Comparison of ENCODE assay signal across 9 cellular contexts in genomic region chr3:167941234-167941995, GRCh38.
DNase-seq lines count a peak whose midpoint lies in the region; ATAC-seq and TF ChIP-seq lines count a peak whose summit lies in the region.
"Had no signal": no experiment of that assay in that cellular context is flagged by ENCODE, and none has a peak within 500 bp of the region (broad histone marks: within the 10 kb centered on the region; RNA-seq: fewer than 3 reads in every experiment).

No MANE protein-coding gene starts in this region.

- no peak overlapping the region for H4K12ac ChIP-seq in trophoblast cell (ENCODE audit: low read depth, low read length)

- H4K91ac ChIP-seq in trophoblast cell (ENCODE audit: low read depth, low read length), result no peak overlapping the region

- POLR2A ChIA-PET in CD8-positive, alpha-beta memory T cell (lab: Charles Lee), result no interaction called here
- POLR2A ChIA-PET in GM10248 (lab: Yijun Ruan, JAX), result no interaction called here

- no CpG with 5 or more reads among the region's 7 CpGs for WGBS in trophoblast cell (ENCODE audit: extremely low coverage, insufficient coverage, insufficient read length)

- TF ChIP-seq CTCF in GM10248 (IDR thresholded peaks at IDR 0.05; ENCODE audit: control extremely low read depth, extremely low read depth, low read depth, missing control alignments), result no peak

- no peak overlapping the region for H3K27ac ChIP-seq in trophoblast cell (ENCODE audit: low read depth, low read length)
- H3K27ac ChIP-seq in CD8-positive, alpha-beta memory T cell (ENCODE audit: low read depth, low read length), result no peak overlapping the region

- H3K36me3 Mint-ChIP-seq in CD8-positive, alpha-beta memory T cell, result no peaks in the 10 kb centered on the region

- no peak overlapping the region for H2BK120ac ChIP-seq in trophoblast cell (ENCODE audit: insufficient read depth, low read length, poor library complexity)

- peaks cover 6 to 9% of the 10 kb centered on the region in 2 donors for H3K27me3 Mint-ChIP-seq in CD8-positive, alpha-beta memory T cell

- peak; percentile 78 for DNase-seq in ELR (ENCODE audit: low read depth)
- DNase-seq in NOMO-1 treated with dmso at 0.1 percent for 144 hours (lab: John Stamatoyannopoulos, UW; ENCODE audit: unreplicated experiment), result peak; percentile 73
- DNase-seq in erythroblast (lab: John Stamatoyannopoulos, UW), result peak; percentile 42 to 80
- peak; percentile 1 to 23 for DNase-seq in trophoblast cell
- no peak for DNase-seq in CD8-positive, alpha-beta memory T cell
- DNase-seq in GM10248 (ENCODE audit: extremely low spot score), result no peak

- no peak overlapping the region for H3K14ac ChIP-seq in trophoblast cell (ENCODE audit: low read length)

- no peaks in the 10 kb centered on the region for H3K79me2 ChIP-seq in trophoblast cell (ENCODE audit: control insufficient read depth, insufficient read depth, low read length, poor library complexity)

- no peak overlapping the region for H3K4me2 ChIP-seq in trophoblast cell (ENCODE audit: low read length)

- H3K79me1 ChIP-seq in trophoblast cell (ENCODE audit: low read length), result no peaks in the 10 kb centered on the region

- H3K4ac ChIP-seq in trophoblast cell (ENCODE audit: low read depth, low read length), result no peak overlapping the region

- no peaks in the 10 kb centered on the region for H3K4me1 Mint-ChIP-seq in CD8-positive, alpha-beta memory T cell
- H3K4me1 Mint-ChIP-seq: IgD-negative memory B cell had no signal

- H2AK5ac ChIP-seq in trophoblast cell (ENCODE audit: low read length), result no peak overlapping the region

- no peak overlapping the region for H3K23ac ChIP-seq in trophoblast cell (ENCODE audit: low read length)

- H3K9me3 ChIP-seq in trophoblast cell (ENCODE audit: insufficient read depth, low read depth, low read length), result no peaks in the 10 kb centered on the region
- H3K9me3 ChIP-seq in CD8-positive, alpha-beta memory T cell (ENCODE audit: low read length), result no peaks in the 10 kb centered on the region

- ATAC-seq in GM18858 (IDR thresholded peaks at IDR 0.05; ENCODE audit: unreplicated experiment), result no peak
- no peak for ATAC-seq in GM21576 (IDR thresholded peaks at IDR 0.05; ENCODE audit: unreplicated experiment)

- no peak overlapping the region for H3K27ac Mint-ChIP-seq in CD8-positive, alpha-beta memory T cell
- H3K27ac Mint-ChIP-seq: IgD-negative memory B cell had no signal

- H2BK5ac ChIP-seq in trophoblast cell (ENCODE audit: low read depth, low read length, poor library complexity), result no peak overlapping the region

- peaks cover 0 to 1% (median 0%) of the 10 kb centered on the region in 5 donors for H3K9me3 Mint-ChIP-seq in CD8-positive, alpha-beta memory T cell

- no peak overlapping the region for H2AFZ ChIP-seq in trophoblast cell (ENCODE audit: insufficient read depth, low read length, poor library complexity)

- H2BK12ac ChIP-seq in trophoblast cell (ENCODE audit: low read length), result no peak overlapping the region

- no peak overlapping the region for H4K8ac ChIP-seq in trophoblast cell (ENCODE audit: low read depth, low read length)

- H3K4me3 Mint-ChIP-seq in CD8-positive, alpha-beta memory T cell, result no peak overlapping the region
- H3K4me3 Mint-ChIP-seq: IgD-negative memory B cell had no signal

- no peaks in the 10 kb centered on the region for H3K36me3 ChIP-seq in trophoblast cell (ENCODE audit: control insufficient read depth in 1 of 2, insufficient read depth in 2 of 2, low read length in 2 of 2)
- no peaks in the 10 kb centered on the region for H3K36me3 ChIP-seq in CD8-positive, alpha-beta memory T cell (ENCODE audit: insufficient read depth, low read length)

- no peak overlapping the region for H3K18ac ChIP-seq in trophoblast cell (ENCODE audit: low read length)

- H3K9ac ChIP-seq in trophoblast cell (ENCODE audit: low read length), result no peak overlapping the region

- H3K27me3 ChIP-seq in trophoblast cell (ENCODE audit: insufficient read depth, low read length), result no peaks in the 10 kb centered on the region
- peaks cover 3% of the 10 kb centered on the region for H3K27me3 ChIP-seq in CD8-positive, alpha-beta memory T cell (ENCODE audit: insufficient read depth, low read length, poor library complexity, severe bottlenecking)

- H3K4me1 ChIP-seq in trophoblast cell (ENCODE audit: control insufficient read depth in 1 of 2, insufficient read depth in 2 of 2, low read length in 2 of 2), result no peaks in the 10 kb centered on the region
- no peaks in the 10 kb centered on the region for H3K4me1 ChIP-seq in CD8-positive, alpha-beta memory T cell (ENCODE audit: insufficient read depth, low read length)

- H3K4me3 ChIP-seq in trophoblast cell (ENCODE audit: low read depth, low read length), result no peak overlapping the region
- H3K4me3 ChIP-seq in CD8-positive, alpha-beta memory T cell (ENCODE audit: low read length), result no peak overlapping the region

- TF ChIP-seq POLR2A in erythroblast (IDR thresholded peaks at IDR 0.05; ENCODE audit: low read length), result no peak

- CTCF ChIA-PET in CD8-positive, alpha-beta memory T cell (lab: Charles Lee), result no interaction called here
- CTCF ChIA-PET in GM10248 (lab: Yijun Ruan, JAX), result interaction anchor here (1.1 to 1.9 kb wide), 3 partner anchors 10 to 12 kb away, joined by 3 to 6 read pairs (median 3); no protein-coding TSS in a partner anchor

Comparison
In these comparisons a context has a peak if more than half of its experiments do, and no peak if none do; other contexts are left out.
1. DNase-seq: peak in ELR (single experiment), NOMO-1 treated with dmso at 0.1 percent for 144 hours (single experiment), erythroblast (2 of 2) and trophoblast cell (2 of 2); none in CD8-positive, alpha-beta memory T cell (0 of 5) and GM10248 (single experiment).